19 cellular contexts compared by ENCODE assay signal in the genomic region with DNA sequence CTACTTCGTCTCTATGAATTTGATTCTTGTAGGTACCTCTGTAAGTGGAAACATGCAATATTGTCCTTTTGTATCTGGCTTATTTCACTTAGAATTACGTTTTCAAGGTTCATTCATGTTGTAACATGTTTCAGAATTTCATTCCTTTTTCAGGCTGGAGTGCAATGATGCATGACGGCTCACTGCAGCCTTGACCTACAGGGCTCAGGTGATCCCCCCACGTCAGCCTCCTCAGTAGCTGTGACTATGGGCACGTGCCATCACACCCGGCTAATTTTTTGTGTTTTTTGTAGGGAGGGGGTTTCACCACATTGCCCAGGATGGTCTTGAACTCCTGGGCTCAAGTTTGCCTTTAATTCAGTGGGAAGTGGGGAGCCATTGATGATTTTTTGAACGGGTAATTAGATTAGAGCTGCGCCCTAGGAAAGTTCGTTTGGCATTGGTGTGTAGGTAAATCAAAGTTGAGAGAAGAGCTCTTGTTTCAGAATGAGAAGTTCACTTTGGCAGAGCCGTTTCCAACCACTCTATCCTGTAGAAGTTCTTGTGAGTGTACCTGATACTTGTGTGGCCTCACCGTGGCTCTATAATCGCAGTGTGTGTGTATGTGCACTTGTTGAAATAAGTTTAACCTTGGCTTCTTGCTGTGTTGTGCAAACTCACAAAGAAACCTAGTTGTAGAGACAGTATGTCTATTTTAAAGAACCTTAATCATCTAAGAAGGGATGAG.
DNase-seq lines count a peak whose midpoint lies in the region; FAIRE-seq and TF ChIP-seq lines count a peak whose summit lies in the region.
"Had no signal": no experiment of that assay in that cellular context is flagged by ENCODE, and none has a peak within 500 bp of the region (broad histone marks: within the 10 kb centered on the region; RNA-seq: fewer than 3 reads in every experiment).

No MANE protein-coding gene starts in this region.

- H3K27me3 ChIP-seq in H1 (replicated peaks in 1 of 4; ENCODE audit: control insufficient read depth in 3 of 4, extremely low read depth in 1 of 4, insufficient read depth in 3 of 4, low read length in 3 of 4), result no peaks in the 10 kb centered on the region
- H3K27me3 ChIP-seq in small intestine (ENCODE audit: control insufficient read depth in 2 of 2, insufficient read depth in 2 of 2, low read length in 2 of 2), result no peaks in the 10 kb centered on the region
- H3K27me3 ChIP-seq: dorsolateral prefrontal cortex, vagina had no signal

- no peak overlapping the region for H2BK15ac ChIP-seq in H1 (ENCODE audit: low read length)

- no peak overlapping the region for H2BK20ac ChIP-seq in H1 (ENCODE audit: low read length)

- no peak overlapping the region for H3K27ac Mint-ChIP-seq in activated T-helper 1 cell treated with anti-CD3 and anti-CD28 coated beads, Interleukin-12 subunit alpha, Interleukin-12 subunit beta, Interleukin-2, Interleukin-4 antibody, amounts not matched to agents 30 ng/mL and 10 ng/mL and 1 ng/mL, durations not matched to agents 14 hours and 24 hours and 36 hours
- H3K27ac Mint-ChIP-seq: activated T-helper 2 cell treated with anti-CD3 and anti-CD28 coated beads, Interferon-gamma antibody, Interleukin-2, Interleukin-4, amounts not matched to agents 10 μg/mL and 5 μg/mL and 100 μg/mL, durations not matched to agents 14 hours and 24 hours and 36 hours; CD4-positive, alpha-beta T cell; memory B cell; stimulated activated effector memory CD8-positive, alpha-beta T cell treated with anti-CD3 and anti-CD28 coated beads, Interleukin-12 subunit alpha, Interleukin-12 subunit beta, amount 100 ng/mL, for 72 hours had no signal

- H3K56ac ChIP-seq in H1 (replicated peaks; ENCODE audit: insufficient read length, low read depth, low read length), result no peak overlapping the region

- H3K4me3 ChIP-seq in H1 (ENCODE audit: extremely low read depth in 1 of 4, insufficient read depth in 2 of 4, low read depth in 3 of 4, low read length in 4 of 4) (no peak overlapping the region), small intestine (ENCODE audit: low read depth in 1 of 2, low read length in 2 of 2) (no peak overlapping the region)
- H3K4me3 ChIP-seq: dorsolateral prefrontal cortex, vagina had no signal

- H4K20me1 ChIP-seq in H1 (replicated peaks in 1 of 2; ENCODE audit: control insufficient read depth in 1 of 2, insufficient read depth in 2 of 2, low read length in 2 of 2), result no peaks in the 10 kb centered on the region

- intact Hi-C loops in activated T-helper 1 cell treated with anti-CD3 and anti-CD28 coated beads, Interleukin-12 subunit alpha, Interleukin-12 subunit beta, Interleukin-2, Interleukin-4 antibody, amounts not matched to agents 30 ng/mL and 10 ng/mL and 1 ng/mL, durations not matched to agents 14 hours and 24 hours and 36 hours (cut with micrococcal nuclease), result no loop called here

- no peak overlapping the region for H2AFZ ChIP-seq in H1 (ENCODE audit: low read length)

- no peak for TF ChIP-seq RAD21 in H1 (IDR thresholded peaks at IDR 0.05 in 1 of 2, conservative IDR thresholded peaks at IDR 0.05 in 1 of 2; ENCODE audit: low read depth in 2 of 2, low read length in 2 of 2)

- TF ChIP-seq CTCF in H1 (IDR thresholded peaks at IDR 0.05; ENCODE audit: control extremely low read depth in 1 of 3, insufficient read depth in 1 of 3, low read depth in 1 of 3, low read length in 3 of 3), result no peak

- no peaks in the 10 kb centered on the region for H3K36me3 Mint-ChIP-seq in activated T-helper 1 cell treated with anti-CD3 and anti-CD28 coated beads, Interleukin-12 subunit alpha, Interleukin-12 subunit beta, Interleukin-2, Interleukin-4 antibody, amounts not matched to agents 30 ng/mL and 10 ng/mL and 1 ng/mL, durations not matched to agents 14 hours and 24 hours and 36 hours (ENCODE audit: low read depth)
- H3K36me3 Mint-ChIP-seq: memory B cell; stimulated activated effector memory CD8-positive, alpha-beta T cell treated with anti-CD3 and anti-CD28 coated beads, Interleukin-12 subunit alpha, Interleukin-12 subunit beta, amount 100 ng/mL, for 72 hours had no signal

- CTCF ChIA-PET in H1 (lab: Charles Lee; ENCODE audit: partially characterized antibody), result interaction anchor here (0.6 to 6.2 kb wide), 7 partner anchors 10 to 758 kb away, joined by 3 to 44 read pairs (median 5); no protein-coding TSS in a partner anchor

- H2BK12ac ChIP-seq in H1 (ENCODE audit: low read depth, low read length), result peak overlapping the region; percentile 70

- 86% methylated on average over 12 of the region's 12 CpGs; no CpG with 5 or more reads in 1 of the 2 experiments for WGBS in H1 (ENCODE audit: extremely low coverage in 1 of 2, insufficient coverage in 1 of 2, insufficient read length in 1 of 2, insufficient replicate concordance in 2 of 2, low coverage in 1 of 2, low lambda C conversion rate in 2 of 2, missing lambda C conversion rate in 1 of 2), 2 experiments
- 43 to 80% (median 62%) methylated on average over 12 of the region's 12 CpGs for WGBS in small intestine, 3 donors

- H3K18ac ChIP-seq in H1 (ENCODE audit: extremely low read depth, low read length), result peak overlapping the region; percentile 52; the same call in 1 of the 2 replicates

- H3K79me2 ChIP-seq in H1 (ENCODE audit: control insufficient read depth in 1 of 2, insufficient read depth in 2 of 2, low read length in 2 of 2), result peaks cover 0 to 87% of the 10 kb centered on the region in 2 experiments; a peak in 3 of 4 replicates

- H3K27ac ChIP-seq in H1 (ENCODE audit: low read depth, low read length) (0 out of 2 replicates have a peak overlapping the region, but pooled peaks have one; percentile 17), small intestine (ENCODE audit: low read depth in 1 of 2, low read length in 1 of 2) (peak overlapping the region; percentile 30 to 66)
- H3K27ac ChIP-seq: dorsolateral prefrontal cortex, vagina had no signal

- no peak for TF ChIP-seq EP300 in H1 (IDR thresholded peaks at IDR 0.05; ENCODE audit: borderline replicate concordance in 1 of 2, low read depth in 2 of 2, low read length in 2 of 2)

- FAIRE-seq in H1 (lab: Jason Lieb, UNC), result no peak
- FAIRE-seq in small intestine (lab: Jason Lieb, UNC), result no peak

- H3K14ac ChIP-seq in H1 (ENCODE audit: insufficient read length), result no peak overlapping the region

- no peak overlapping the region; a peak in 1 of 7 replicates for H3K9ac ChIP-seq in H1 (replicated peaks in 1 of 4; ENCODE audit: extremely low read depth in 1 of 4, low read depth in 3 of 4, low read length in 3 of 4)

- no peak overlapping the region for H3K4me3 Mint-ChIP-seq in activated T-helper 1 cell treated with anti-CD3 and anti-CD28 coated beads, Interleukin-12 subunit alpha, Interleukin-12 subunit beta, Interleukin-2, Interleukin-4 antibody, amounts not matched to agents 30 ng/mL and 10 ng/mL and 1 ng/mL, durations not matched to agents 14 hours and 24 hours and 36 hours
- H3K4me3 Mint-ChIP-seq: CD4-positive, alpha-beta T cell; memory B cell; neural crest cell; stimulated activated effector memory CD8-positive, alpha-beta T cell treated with anti-CD3 and anti-CD28 coated beads, Interleukin-12 subunit alpha, Interleukin-12 subunit beta, amount 100 ng/mL, for 72 hours; T-helper 2 cell treated with Interferon-gamma antibody and Interleukin-4, amounts not matched to agents 5 μg/mL and 100 μg/mL, for 36 hours had no signal

- peaks cover 5% of the 10 kb centered on the region for H3K27me3 Mint-ChIP-seq in activated T-helper 1 cell treated with anti-CD3 and anti-CD28 coated beads, Interleukin-12 subunit alpha, Interleukin-12 subunit beta, Interleukin-2, Interleukin-4 antibody, amounts not matched to agents 30 ng/mL and 10 ng/mL and 1 ng/mL, durations not matched to agents 14 hours and 24 hours and 36 hours (ENCODE audit: insufficient read depth)
- H3K27me3 Mint-ChIP-seq: CD4-positive, alpha-beta T cell had no signal

- no peak for TF ChIP-seq POLR2A in H1 (IDR thresholded peaks at IDR 0.05; ENCODE audit: control extremely low read depth in 1 of 2, low read depth in 2 of 2, low read length in 2 of 2)

- H3K79me1 ChIP-seq in H1 (ENCODE audit: low read depth, low read length), result peaks cover 3% of the 10 kb centered on the region; the same call in 1 of the 2 replicates

- H4K5ac ChIP-seq in H1 (ENCODE audit: insufficient read length, low read depth, low read length), result no peak overlapping the region

- H3K23ac ChIP-seq in H1 (ENCODE audit: insufficient read length), result no peak overlapping the region

- peaks cover 0 to 5% of the 10 kb centered on the region in 2 experiments; a peak in 2 of 4 replicates for H3K9me3 ChIP-seq in H1 (ENCODE audit: insufficient read depth in 2 of 2, low read depth in 1 of 2, low read length in 1 of 2)
- no peaks in the 10 kb centered on the region for H3K9me3 ChIP-seq in small intestine (ENCODE audit: control insufficient read depth, low read depth)
- H3K9me3 ChIP-seq: vagina had no signal

- peak overlapping the region; percentile 24 for H3K4ac ChIP-seq in H1 (replicated peaks; ENCODE audit: insufficient read length, low read depth, low read length)

- H3K4me1 ChIP-seq in H1 (replicated peaks in 1 of 4; ENCODE audit: control insufficient read depth in 3 of 4, insufficient read depth in 4 of 4, low read length in 3 of 4) (peaks cover 2 to 35% (median 30%) of the 10 kb centered on the region in 4 experiments; a peak in 6 of 7 replicates), small intestine (ENCODE audit: control insufficient read depth in 2 of 2, insufficient read depth in 1 of 2, low read depth in 1 of 2, low read length in 1 of 2) (peaks cover 4 to 5% of the 10 kb centered on the region in 2 donors)

- POLR2A ChIA-PET in H1 (lab: Charles Lee; ENCODE audit: partially characterized antibody), result interaction anchor here (1.0 to 7.0 kb wide), 4 partner anchors 8 to 50 kb away, joined by 3 to 37 read pairs (median 4); no protein-coding TSS in a partner anchor

- no peaks in the 10 kb centered on the region for H3K9me3 Mint-ChIP-seq in activated T-helper 1 cell treated with anti-CD3 and anti-CD28 coated beads, Interleukin-12 subunit alpha, Interleukin-12 subunit beta, Interleukin-2, Interleukin-4 antibody, amounts not matched to agents 30 ng/mL and 10 ng/mL and 1 ng/mL, durations not matched to agents 14 hours and 24 hours and 36 hours
- H3K9me3 Mint-ChIP-seq: activated T-helper 2 cell treated with anti-CD3 and anti-CD28 coated beads, Interferon-gamma antibody, Interleukin-2, Interleukin-4, amounts not matched to agents 10 μg/mL and 5 μg/mL and 100 μg/mL, durations not matched to agents 14 hours and 24 hours and 36 hours; CD4-positive, alpha-beta T cell; memory B cell; neural crest cell; stimulated activated effector memory CD8-positive, alpha-beta T cell treated with anti-CD3 and anti-CD28 coated beads, Interleukin-12 subunit alpha, Interleukin-12 subunit beta, amount 100 ng/mL, for 72 hours; T-helper 2 cell treated with Interferon-gamma antibody and Interleukin-4, amounts not matched to agents 5 μg/mL and 100 μg/mL, for 36 hours had no signal

- H2BK5ac ChIP-seq in H1 (ENCODE audit: low read depth, low read length), result peak overlapping the region; percentile 29; the same call in 1 of the 2 replicates

- no peaks in the 10 kb centered on the region for H3K4me1 Mint-ChIP-seq in activated T-helper 1 cell treated with anti-CD3 and anti-CD28 coated beads, Interleukin-12 subunit alpha, Interleukin-12 subunit beta, Interleukin-2, Interleukin-4 antibody, amounts not matched to agents 30 ng/mL and 10 ng/mL and 1 ng/mL, durations not matched to agents 14 hours and 24 hours and 36 hours (ENCODE audit: low read depth)
- H3K4me1 Mint-ChIP-seq: memory B cell; stimulated activated effector memory CD8-positive, alpha-beta T cell treated with anti-CD3 and anti-CD28 coated beads, Interleukin-12 subunit alpha, Interleukin-12 subunit beta, amount 100 ng/mL, for 72 hours had no signal

- peak overlapping the region; percentile 9; the same call in 1 of the 2 replicates for H2AK5ac ChIP-seq in H1 (ENCODE audit: low read depth, low read length)

- H3K4me2 ChIP-seq in H1 (ENCODE audit: insufficient read depth in 1 of 2, low read depth in 2 of 2, low read length in 2 of 2), result peak overlapping the region in 1 of 2 experiments; percentile 32; a peak in 1 of 4 replicates

- peak overlapping the region; percentile 59 for H4K91ac ChIP-seq in H1 (replicated peaks; ENCODE audit: insufficient read length, low read length)

- H3K36me3 ChIP-seq in H1 (ENCODE audit: control insufficient read depth in 2 of 4, insufficient read depth in 4 of 4, low read length in 3 of 4) (peaks cover 2 to 13% (median 10%) of the 10 kb centered on the region in 4 experiments; a peak in 7 of 8 replicates), small intestine (ENCODE audit: control insufficient read depth in 2 of 2, insufficient read depth in 2 of 2, low read length in 2 of 2) (no peaks in the 10 kb centered on the region)
- H3K36me3 ChIP-seq: vagina had no signal

- no peak overlapping the region for H4K8ac ChIP-seq in H1 (ENCODE audit: extremely low read depth, insufficient read depth, low read length)

- DNase-seq in SIG-M5 treated with dmso at 0.1 percent for 504 hours (lab: John Stamatoyannopoulos, UW; ENCODE audit: unreplicated experiment) (peak; percentile 6), SIG-M5 (lab: John Stamatoyannopoulos, UW) (no peak), KBM-7 (peak; percentile 60), H1 (ENCODE audit: low read depth in 1 of 2, low spot score in 2 of 2) (no peak), small intestine (no peak), NCI-H2196 (lab: John Stamatoyannopoulos, UW; ENCODE audit: unreplicated experiment) (no peak), UCSD-AML1 (lab: John Stamatoyannopoulos, UW; ENCODE audit: unreplicated experiment) (no peak)
- DNase-seq in activated T-helper 1 cell treated with anti-CD3 and anti-CD28 coated beads, Interleukin-12 subunit alpha, Interleukin-12 subunit beta, Interleukin-2, Interleukin-4 antibody, amounts not matched to agents 30 ng/mL and 10 ng/mL and 1 ng/mL, durations not matched to agents 14 hours and 24 hours and 36 hours (ENCODE audit: low spot score), result no peak
- DNase-seq: activated CD4-positive, alpha-beta T cell treated with anti-CD3 and anti-CD28 coated beads, Interleukin-2, amount 50 U/mL, for 1 hour; CD4-positive, alpha-beta T cell; dorsolateral prefrontal cortex; GOT3; NCI-H1930 had no signal

- in situ Hi-C loops in KBM-7 (cut with MboI; ENCODE audit: low pct_unique_long_range_greater_than_20kb, low sequenced_read_pairs), result no loop called here

- no peak overlapping the region for H2BK120ac ChIP-seq in H1 (replicated peaks; ENCODE audit: low read depth, low read length)

- H3K23me2 ChIP-seq in H1 (ENCODE audit: low read depth, low read length), result no peaks in the 10 kb centered on the region

Comparison
In these comparisons a context has a peak if more than half of its experiments do, and no peak if none do; other contexts are left out.
1. DNase-seq: peak in SIG-M5 treated with dmso at 0.1 percent for 504 hours (single experiment) and KBM-7 (single experiment); none in SIG-M5 (single experiment), H1 (0 of 2), small intestine (single experiment), activated T-helper 1 cell treated with anti-CD3 and anti-CD28 coated beads, Interleukin-12 subunit alpha, Interleukin-12 subunit beta, Interleukin-2, Interleukin-4 antibody, amounts not matched to agents 30 ng/mL and 10 ng/mL and 1 ng/mL, durations not matched to agents 14 hours and 24 hours and 36 hours (single experiment), NCI-H2196 (single experiment) and UCSD-AML1 (single experiment).